Comparison of ENCODE assay signal across 11 cellular contexts in genomic region chr17:64355536-64356303, GRCh38. TPM values are rescaled to one million over a fixed set of nuclear protein-coding genes. Genes with fewer than 3 reads are reported as not detected.
DNase-seq lines count a peak whose midpoint lies in the region; ATAC-seq and TF ChIP-seq lines count a peak whose summit lies in the region.
"Had no signal": no experiment of that assay in that cellular context is flagged by ENCODE, and none has a peak within 500 bp of the region (broad histone marks: within the 10 kb centered on the region; RNA-seq: fewer than 3 reads in every experiment).

No MANE protein-coding gene starts in this region.

- H3K36me3 ChIP-seq in heart left ventricle (peaks cover 0 to 77% (median 65%) of the 10 kb centered on the region in 9 donors), sigmoid colon (no peaks in the 10 kb centered on the region)
- H3K36me3 ChIP-seq: neural progenitor cell had no signal

- intact Hi-C loops in heart left ventricle (cut with DNase I) (loop anchor here in 2 of 10 donors (5.0 kb wide), 2 partner anchors 33 to 57 kb away; no protein-coding TSS in a partner anchor), sigmoid colon (cut with DNase I) (no loop called here)

- TF ChIP-seq CTCF in heart left ventricle (IDR thresholded peaks at IDR 0.05) (no peak), sigmoid colon (IDR thresholded peaks at IDR 0.05) (no peak)

- no peaks in the 10 kb centered on the region for H3K9me3 Mint-ChIP-seq in activated T-cell treated with anti-CD3 and anti-CD28 coated beads, Interleukin-2, amount 50 U/mL, for 4 hours
- H3K9me3 Mint-ChIP-seq in stimulated activated naive CD8-positive, alpha-beta T cell treated with anti-CD3 and anti-CD28 coated beads, Interleukin-15, Interleukin-2, amounts not matched to agents 100 ng/mL and 50 ng/mL, for 24 hours: no peaks in the 10 kb centered on the region
- H3K9me3 Mint-ChIP-seq: neural progenitor cell had no signal

- H3K9me3 ChIP-seq in heart left ventricle (no peaks in the 10 kb centered on the region), sigmoid colon (no peaks in the 10 kb centered on the region)
- H3K9me3 ChIP-seq: A549 had no signal

- peak; percentile 39 for DNase-seq in activated CD4-positive, alpha-beta T cell treated with anti-CD3 and anti-CD28 coated beads for 48 hours
- no peak for DNase-seq in activated CD4-positive, alpha-beta T cell treated with anti-CD3 and anti-CD28 coated beads for 4 hours
- no peak for DNase-seq in activated T-cell treated with anti-CD3 and anti-CD28 coated beads, Interleukin-2, amount 50 U/mL, for 4 hours
- DNase-seq in heart left ventricle: peak in 1 of 5 donors; percentile 62
- DNase-seq in HPDE6-E6E7 (ENCODE audit: extremely low spot score): no peak
- DNase-seq in T-helper 1 cell: no peak
- no peak for DNase-seq in sigmoid colon
- DNase-seq: MM.1S had no signal

- H3K27ac ChIP-seq in heart left ventricle (peak overlapping the region in 11 of 12 donors; percentile 12 to 85 (median 65)), sigmoid colon (peak overlapping the region in 2 of 4 donors; percentile 51 to 64)
- H3K27ac ChIP-seq: A549, neural progenitor cell had no signal

- H3K4me1 ChIP-seq in heart left ventricle (peaks cover 0 to 69% (median 40%) of the 10 kb centered on the region in 12 donors), sigmoid colon (no peaks in the 10 kb centered on the region)
- H3K4me1 ChIP-seq: A549, neural progenitor cell had no signal

- H3K27me3 ChIP-seq in heart left ventricle (no peaks in the 10 kb centered on the region), sigmoid colon (no peaks in the 10 kb centered on the region)
- H3K27me3 ChIP-seq: neural progenitor cell had no signal

- no peaks in the 10 kb centered on the region for H3K36me3 Mint-ChIP-seq in activated T-cell treated with anti-CD3 and anti-CD28 coated beads, Interleukin-2, amount 50 U/mL, for 4 hours (ENCODE audit: insufficient read depth)
- peaks cover 25% of the 10 kb centered on the region for H3K36me3 Mint-ChIP-seq in stimulated activated naive CD8-positive, alpha-beta T cell treated with anti-CD3 and anti-CD28 coated beads, Interleukin-15, Interleukin-2, amounts not matched to agents 100 ng/mL and 50 ng/mL, for 24 hours (ENCODE audit: low read depth)
- H3K36me3 Mint-ChIP-seq: neural progenitor cell had no signal

- whole genome bisulfite sequencing in heart left ventricle, 4 donors: 77 to 83% (median 82%) methylated on average over 7 of the region's 7 CpGs
- 83 to 90% methylated on average over 7 of the region's 7 CpGs for WGBS in sigmoid colon, 2 donors

- peak overlapping the region; percentile 86 for H3K27ac Mint-ChIP-seq in stimulated activated naive CD8-positive, alpha-beta T cell treated with anti-CD3 and anti-CD28 coated beads, Interleukin-15, Interleukin-2, amounts not matched to agents 100 ng/mL and 50 ng/mL, for 24 hours
- H3K27ac Mint-ChIP-seq: neural progenitor cell had no signal

- TF ChIP-seq POLR2A in heart left ventricle (IDR thresholded peaks at IDR 0.05): no peak
- TF ChIP-seq POLR2A in sigmoid colon (IDR thresholded peaks at IDR 0.05): no peak

- peak; percentile 58 to 70 for ATAC-seq in activated T-cell treated with anti-CD3 and anti-CD28 coated beads, Interleukin-2, amount 50 U/mL, for 4 hours
- ATAC-seq in heart left ventricle: peak in 2 of 4 donors; percentile 69 to 75

- H3K4me3 ChIP-seq in heart left ventricle (no peak overlapping the region), sigmoid colon (no peak overlapping the region)
- H3K4me3 ChIP-seq: A549, neural progenitor cell had no signal

- peaks cover 4% of the 10 kb centered on the region for H3K4me1 Mint-ChIP-seq in activated T-cell treated with anti-CD3 and anti-CD28 coated beads, Interleukin-2, amount 50 U/mL, for 4 hours (ENCODE audit: low read depth)
- peaks cover 41% of the 10 kb centered on the region for H3K4me1 Mint-ChIP-seq in stimulated activated naive CD8-positive, alpha-beta T cell treated with anti-CD3 and anti-CD28 coated beads, Interleukin-15, Interleukin-2, amounts not matched to agents 100 ng/mL and 50 ng/mL, for 24 hours (ENCODE audit: low read depth)

- TF ChIP-seq EP300 in sigmoid colon (IDR thresholded peaks at IDR 0.05): no peak

- H3K4me3 Mint-ChIP-seq in activated T-cell treated with anti-CD3 and anti-CD28 coated beads, Interleukin-2, amount 50 U/mL, for 4 hours: no peak overlapping the region
- peak overlapping the region; percentile 38 for H3K4me3 Mint-ChIP-seq in stimulated activated naive CD8-positive, alpha-beta T cell treated with anti-CD3 and anti-CD28 coated beads, Interleukin-15, Interleukin-2, amounts not matched to agents 100 ng/mL and 50 ng/mL, for 24 hours
- H3K4me3 Mint-ChIP-seq: neural progenitor cell had no signal

- H3K27me3 Mint-ChIP-seq in activated T-cell treated with anti-CD3 and anti-CD28 coated beads, Interleukin-2, amount 50 U/mL, for 4 hours (ENCODE audit: low read depth): no peaks in the 10 kb centered on the region
- no peaks in the 10 kb centered on the region for H3K27me3 Mint-ChIP-seq in stimulated activated naive CD8-positive, alpha-beta T cell treated with anti-CD3 and anti-CD28 coated beads, Interleukin-15, Interleukin-2, amounts not matched to agents 100 ng/mL and 50 ng/mL, for 24 hours

RNA-seq across cellular contexts. Expression of gene PECAM1, which starts 34.9 kb away (rescaled TPM):
- 10 to 100 TPM in 1 of 3 donors, 1 to 10 TPM in 2; 1.8 to 10.0 (median 9.1) TPM for total RNA-seq in activated T-cell treated with anti-CD3 and anti-CD28 coated beads, Interleukin-2, amount 50 U/mL, for 4 hours
- total RNA-seq in heart left ventricle (100 to 1,000 TPM in 6 of 9 donors, 10 to 100 TPM in 3; 66.2 to 259 (median 117) TPM), sigmoid colon (10 to 100 TPM; 36.0 to 60.9 (median 44.3) TPM)
- polyA plus RNA-seq in heart left ventricle (10 to 100 TPM; 26.1 to 74.2 TPM), sigmoid colon (10 to 100 TPM in 1 of 3 donors, 1 to 10 TPM in 2; 3.6 to 39.0 (median 4.9) TPM)
